In genomic region chr12:116222358-116222757, GRCh38 we compare ENCODE assay signal across 8 cellular contexts. TPM values are rescaled to one million over a fixed set of nuclear protein-coding genes. Genes with fewer than 3 reads are reported as not detected.
DNase-seq lines count a peak whose midpoint lies in the region; ATAC-seq, FAIRE-seq and TF ChIP-seq lines count a peak whose summit lies in the region.

No MANE protein-coding gene starts in this region.

- POLR2A ChIA-PET in endothelial cell of umbilical vein (lab: Charles Lee): no interaction called here
- POLR2A ChIA-PET in T-cell (lab: Charles Lee): no interaction called here

- peaks cover 3% of the 10 kb centered on the region for H3K4me1 ChIP-seq in endothelial cell of umbilical vein (ENCODE audit: control insufficient read depth, extremely low read depth, insufficient read depth, low read length)

- H3K4me1 Mint-ChIP-seq in T-cell: peaks cover 38 to 46% (median 41%) of the 10 kb centered on the region in 3 donors

- H4K20me1 ChIP-seq in endothelial cell of umbilical vein (replicated peaks; ENCODE audit: control insufficient read depth, extremely low read depth, insufficient read depth, low read length): no peaks in the 10 kb centered on the region

- no peak overlapping the region for H3K27ac Mint-ChIP-seq in T-cell

- peaks cover 45% of the 10 kb centered on the region for H3K79me2 ChIP-seq in endothelial cell of umbilical vein (ENCODE audit: control insufficient read depth, insufficient read depth, low read length)

- TF ChIP-seq CTCF in endothelial cell of umbilical vein (IDR thresholded peaks at IDR 0.05; ENCODE audit: extremely low read depth in 1 of 2, insufficient read depth in 1 of 2, low read depth in 1 of 2, low read length in 2 of 2): no peak

- no peaks in the 10 kb centered on the region for H3K9me3 Mint-ChIP-seq in T-cell

- intact Hi-C loops in endothelial cell of umbilical vein (cut with micrococcal nuclease): no loop called here

- H3K36me3 ChIP-seq in endothelial cell of umbilical vein (ENCODE audit: control insufficient read depth in 2 of 2, extremely low read depth in 1 of 2, insufficient read depth in 2 of 2, low read length in 2 of 2): no peaks in the 10 kb centered on the region

- no peak overlapping the region for H2AFZ ChIP-seq in endothelial cell of umbilical vein (ENCODE audit: low read depth, low read length)

- H3K9me3 ChIP-seq in endothelial cell of umbilical vein (replicated peaks; ENCODE audit: control insufficient read depth, insufficient read depth, low read length): no peaks in the 10 kb centered on the region

- dilution Hi-C loops in endothelial cell of umbilical vein (cut with MboI; ENCODE audit: extremely low pct_ligation_motif_present, low sequenced_read_pairs): no loop called here

- ATAC-seq in GM18867 (IDR thresholded peaks at IDR 0.05; ENCODE audit: unreplicated experiment) (no peak), GM18861 (IDR thresholded peaks at IDR 0.05; ENCODE audit: unreplicated experiment) (no peak), HG02870 (IDR thresholded peaks at IDR 0.05; ENCODE audit: unreplicated experiment) (no peak), T-cell (replicated peaks in 1 of 4) (no peak)

- no peaks in the 10 kb centered on the region for H3K27me3 ChIP-seq in endothelial cell of umbilical vein (ENCODE audit: control insufficient read depth in 2 of 2, insufficient read depth in 2 of 2, low read length in 2 of 2)

- H3K4me3 Mint-ChIP-seq in T-cell: no peak overlapping the region

- H3K9ac ChIP-seq in endothelial cell of umbilical vein (replicated peaks; ENCODE audit: extremely low read depth, insufficient read depth, low read length): no peak overlapping the region

- H3K27me3 Mint-ChIP-seq in T-cell: no peaks in the 10 kb centered on the region

- no peak overlapping the region for H3K4me3 ChIP-seq in endothelial cell of umbilical vein (replicated peaks in 1 of 3; ENCODE audit: insufficient read depth in 1 of 3, low read depth in 1 of 3, low read length in 3 of 3)

- CTCF ChIA-PET in endothelial cell of umbilical vein (lab: Charles Lee): interaction anchor here (1.0 to 2.1 kb wide), 4 partner anchors 14 to 51 kb away, joined by 3 to 13 read pairs (median 4); no protein-coding TSS in a partner anchor
- CTCF ChIA-PET in T-cell (lab: Charles Lee): no interaction called here

- H3K4me2 ChIP-seq in endothelial cell of umbilical vein (ENCODE audit: insufficient read depth, low read length): no peak overlapping the region

- H3K36me3 Mint-ChIP-seq in T-cell: peaks cover 23% of the 10 kb centered on the region

- FAIRE-seq in endothelial cell of umbilical vein (lab: Jason Lieb, UNC): peak; percentile 38

- DNase-seq in EL (peak; percentile 77), NCI-H774 (lab: John Stamatoyannopoulos, UW) (peak; percentile 78), endothelial cell of umbilical vein (ENCODE audit: low read depth, low spot score) (peak; percentile 93), pons (ENCODE audit: low spot score) (peak; percentile 73), T-cell (no peak)

- H3K27ac ChIP-seq in endothelial cell of umbilical vein (ENCODE audit: insufficient read depth, low read depth, low read length): no peak overlapping the region

- TF ChIP-seq POLR2A in endothelial cell of umbilical vein (IDR thresholded peaks at IDR 0.05; ENCODE audit: low read depth, low read length): no peak

- no peaks in the 10 kb centered on the region for H3K9me1 ChIP-seq in endothelial cell of umbilical vein (replicated peaks; ENCODE audit: control insufficient read depth, extremely low read depth, insufficient read depth, low read length)

- BruUV-seq in endothelial cell of umbilical vein (replicated peaks; lab: Mats Ljungman, UMichigan): no TSS peak

TF ChIP-seq in endothelial cell of umbilical vein, 7 proteins besides CTCF, POLR2A, EP300 and RAD21:
- TF ChIP-seq JUN (IDR thresholded peaks at IDR 0.05; ENCODE audit: borderline replicate concordance, insufficient read depth, insufficient read length, low read depth) (peak; percentile 53), GATA2 (IDR thresholded peaks at IDR 0.05; ENCODE audit: insufficient read depth, insufficient read length, low read depth, low read length) (no peak), FOS (IDR thresholded peaks at IDR 0.05; ENCODE audit: borderline replicate concordance, insufficient read depth, low read length) (peak; percentile 56)

RNA-seq across cellular contexts. Expression of gene MED13L, which starts 55.1 kb away (rescaled TPM):
- total RNA-seq in endothelial cell of umbilical vein (82.7 and 93.6 TPM in 2 replicates), T-cell (100 to 1,000 TPM; 126 to 216 (median 133) TPM)
- polyA plus RNA-seq in endothelial cell of umbilical vein: 22.7 and 27.4 TPM in 2 replicates
- 20.3 and 20.7 TPM in 2 replicates for polyA plus RNA-seq in endothelial cell of umbilical vein (2011; cell fraction: cytosol; rRNA removed)
- polyA plus RNA-seq in endothelial cell of umbilical vein (2011; cell fraction: nucleus; rRNA removed): 102 and 124 TPM in 2 replicates
- polyA plus RNA-seq in endothelial cell of umbilical vein (2012): 27.6 and 36.3 TPM in 2 replicates
- 170 and 191 TPM in 2 replicates for polyA minus RNA-seq in endothelial cell of umbilical vein
- 28.2 TPM for polyA minus RNA-seq in endothelial cell of umbilical vein (2011; cell fraction: cytosol; rRNA and poly(A)+ RNA removed)
- polyA minus RNA-seq in endothelial cell of umbilical vein (2011; cell fraction: nucleus; rRNA and poly(A)+ RNA removed): 380 and 552 TPM in 2 replicates

Comparison
In these comparisons a context has a peak if more than half of its experiments do, and no peak if none do; other contexts are left out.
1. DNase-seq: peak in EL (single experiment), NCI-H774 (single experiment), endothelial cell of umbilical vein (single experiment) and pons (single experiment); none in T-cell (0 of 34).